ENCODE assay signal across 10 cellular contexts in genomic region chr1:27589841-27590426, GRCh38. TPM values are rescaled to one million over a fixed set of nuclear protein-coding genes. Genes with fewer than 3 reads are reported as not detected.
DNase-seq lines count a peak whose midpoint lies in the region; ATAC-seq, FAIRE-seq and TF ChIP-seq lines count a peak whose summit lies in the region.
"Had no signal": no experiment of that assay in that cellular context is flagged by ENCODE, and none has a peak within 500 bp of the region (broad histone marks: within the 10 kb centered on the region; RNA-seq: fewer than 3 reads in every experiment).

No MANE protein-coding gene starts in this region.

- no peak overlapping the region for H2AFZ ChIP-seq in astrocyte (ENCODE audit: low read depth, low read length)

- H3K27me3 ChIP-seq in astrocyte (ENCODE audit: insufficient read depth, low read length) (no peaks in the 10 kb centered on the region), tibial artery (no peaks in the 10 kb centered on the region)

- peak; percentile 36 for ATAC-seq in left lobe of liver
- no peak for ATAC-seq in HG02610 (IDR thresholded peaks at IDR 0.05; ENCODE audit: unreplicated experiment)
- ATAC-seq: activated T-helper 17 cell treated with anti-CD3 and anti-CD28 coated beads, Interleukin-2, amount 50 U/mL, for 72 hours had no signal

- no peak overlapping the region for H3K9ac ChIP-seq in astrocyte (ENCODE audit: low read length)

- intact Hi-C loops in tibial artery (cut with DNase I; ENCODE audit: low total_unique reads): no loop called here

- H3K4me1 ChIP-seq in astrocyte (ENCODE audit: insufficient read depth, low read length) (peaks cover 46% of the 10 kb centered on the region), tibial artery (peaks cover 7 to 91% (median 83%) of the 10 kb centered on the region in 4 donors)

- H3K9me3 ChIP-seq in astrocyte (ENCODE audit: insufficient read depth, low read depth, low read length) (no peaks in the 10 kb centered on the region), tibial artery (no peaks in the 10 kb centered on the region)

- peaks cover 2% of the 10 kb centered on the region for H3K36me3 Mint-ChIP-seq in astrocyte (ENCODE audit: low read depth, unreplicated experiment)

- no peak overlapping the region for H3K27ac ChIP-seq in astrocyte (ENCODE audit: low read depth, low read length)
- H3K27ac ChIP-seq in tibial artery: peak overlapping the region; percentile 84 to 97

- H4K20me1 ChIP-seq in astrocyte (ENCODE audit: insufficient read depth, low read length): peaks cover 100% of the 10 kb centered on the region

- peaks cover 18% of the 10 kb centered on the region for H3K4me1 Mint-ChIP-seq in astrocyte (ENCODE audit: low read depth, unreplicated experiment)
- H3K4me1 Mint-ChIP-seq: activated T-helper 17 cell treated with anti-CD3 and anti-CD28 coated beads, Interleukin-2, amount 50 U/mL, for 72 hours had no signal

- H3K4me3 Mint-ChIP-seq in astrocyte (ENCODE audit: unreplicated experiment): no peak overlapping the region
- H3K4me3 Mint-ChIP-seq: activated T-helper 17 cell treated with anti-CD3 and anti-CD28 coated beads, Interleukin-2, amount 50 U/mL, for 72 hours had no signal

- peak overlapping the region; percentile 25 for H3K4me2 ChIP-seq in astrocyte (ENCODE audit: low read length)

- H3K4me3 ChIP-seq in astrocyte (ENCODE audit: insufficient read depth, low read depth, low read length) (no peak overlapping the region), tibial artery (no peak overlapping the region)

- peaks cover 90% of the 10 kb centered on the region for H3K79me2 ChIP-seq in astrocyte (ENCODE audit: insufficient read depth, low read length)

- H3K27me3 Mint-ChIP-seq in astrocyte (ENCODE audit: low read depth, unreplicated experiment): no peaks in the 10 kb centered on the region
- H3K27me3 Mint-ChIP-seq: activated T-helper 17 cell treated with anti-CD3 and anti-CD28 coated beads, Interleukin-2, amount 50 U/mL, for 72 hours had no signal

- peak; percentile 64 for DNase-seq in NCI-H146 (lab: John Stamatoyannopoulos, UW)
- no peak for DNase-seq in NCI-H146 treated with DMSO at 0.1 percent for 48 hours (lab: John Stamatoyannopoulos, UW; ENCODE audit: unreplicated experiment)
- no peak for DNase-seq in astrocyte (ENCODE audit: low read depth)
- DNase-seq in left lobe of liver (ENCODE audit: low spot score): no peak
- peak in 1 of 2 donors; percentile 87 for DNase-seq in tibial artery
- no peak for DNase-seq in stimulated activated naive CD4-positive, alpha-beta T cell treated with Interleukin-2 at 50 U/mL for 16 hours (lab: John Stamatoyannopoulos, UW)
- no peak for DNase-seq in T-helper 2 cell

- H3K27ac Mint-ChIP-seq in astrocyte (ENCODE audit: unreplicated experiment): no peak overlapping the region
- H3K27ac Mint-ChIP-seq: activated T-helper 17 cell treated with anti-CD3 and anti-CD28 coated beads, Interleukin-2, amount 50 U/mL, for 72 hours had no signal

- no peak for FAIRE-seq in astrocyte (lab: Jason Lieb, UNC)
- FAIRE-seq: frontal cortex had no signal

- H3K36me3 ChIP-seq in astrocyte (ENCODE audit: insufficient read depth, low read length): peaks cover 4% of the 10 kb centered on the region
- H3K36me3 ChIP-seq in tibial artery: peaks cover 0 to 9% (median 0%) of the 10 kb centered on the region in 3 donors

- no peaks in the 10 kb centered on the region for H3K9me3 Mint-ChIP-seq in astrocyte (ENCODE audit: unreplicated experiment)
- H3K9me3 Mint-ChIP-seq: activated T-helper 17 cell treated with anti-CD3 and anti-CD28 coated beads, Interleukin-2, amount 50 U/mL, for 72 hours had no signal

- TF ChIP-seq CTCF in astrocyte (IDR thresholded peaks at IDR 0.05; ENCODE audit: insufficient read depth, low read depth, low read length) (no peak), tibial artery (IDR thresholded peaks at IDR 0.05) (no peak)

RNA-seq across cellular contexts. Expression of gene AHDC1, which starts 14.0 kb away (rescaled TPM):
- total RNA-seq in astrocyte (74.0 and 75.7 TPM in 2 replicates), left lobe of liver (20.0 TPM)

RNA-seq across cellular contexts. Expression of gene FGR, which starts 45.1 kb away (rescaled TPM):
- total RNA-seq in astrocyte: 0.17 TPM in 1 of 2 replicates, not detected in the other
- 3.0 TPM for total RNA-seq in left lobe of liver
